In the genomic region with DNA sequence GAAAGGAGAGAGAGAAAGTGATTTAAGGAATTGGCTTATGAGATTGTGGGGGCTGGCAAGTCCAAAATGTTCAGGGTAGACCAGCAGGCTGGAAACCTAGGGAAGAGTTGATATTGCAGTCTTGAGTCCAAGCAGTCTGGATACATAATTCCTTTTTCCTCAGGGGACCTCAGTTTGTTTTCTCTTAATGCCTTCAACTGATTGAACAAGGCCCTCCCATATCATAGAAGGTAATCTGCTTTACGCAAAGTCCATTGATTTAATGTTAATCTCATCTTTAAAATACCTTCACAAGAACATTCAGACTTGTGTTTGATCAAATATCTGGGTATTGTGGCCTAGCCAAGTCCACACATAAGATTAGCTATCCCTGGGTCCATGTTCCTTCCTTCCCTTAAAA, we compare ENCODE assay signal across 29 cellular contexts.
"Had no signal": no experiment of that assay in that cellular context is flagged by ENCODE, and none has a peak within 500 bp of the region (broad histone marks: within the 10 kb centered on the region; RNA-seq: fewer than 3 reads in every experiment).

No MANE protein-coding gene starts in this region.

- H3K4me3 Mint-ChIP-seq: dendritic cell treated with granulocyte-macrophage colony-stimulating factor and Interleukin-4, amounts not matched to agents 40 ng/mL and 50 ng/mL, for 4 days; effector memory CD8-positive, alpha-beta T cell; endodermal cell had no signal

- H3K9me3 Mint-ChIP-seq: dendritic cell treated with granulocyte-macrophage colony-stimulating factor and Interleukin-4, amounts not matched to agents 40 ng/mL and 50 ng/mL, for 4 days had no signal

- FAIRE-seq: colon, endometrium, endothelial cell of umbilical vein, frontal cortex had no signal

- H3K36me3 ChIP-seq: colonic mucosa, esophagus muscularis mucosa, esophagus squamous epithelium, gastrocnemius medialis, gastroesophageal sphincter, heart left ventricle, heart right ventricle had no signal

- H3K4me1 ChIP-seq: colonic mucosa, esophagus squamous epithelium, foreskin keratinocyte had no signal

- DNase-seq: colonic mucosa; cortex of kidney; dermis blood vessel endothelial cell; dorsolateral prefrontal cortex; effector CD4-positive, alpha-beta T cell; effector CD8-positive, alpha-beta T cell; effector memory CD4-positive, alpha-beta T cell; effector memory CD8-positive, alpha-beta T cell; endodermal cell; erythroblast; esophagus squamous epithelium; foreskin fibroblast; foreskin keratinocyte; foreskin melanocyte; gastrocnemius medialis; glutamatergic neuron; head of caudate nucleus; heart left ventricle; heart right ventricle had no signal

- H3K27ac ChIP-seq: colonic mucosa, coronary artery, dorsolateral prefrontal cortex, epithelial cell of prostate, esophagus muscularis mucosa, esophagus squamous epithelium, foreskin keratinocyte, gastrocnemius medialis, gastroesophageal sphincter, heart left ventricle, heart right ventricle had no signal

- H3K9me3 ChIP-seq: colonic mucosa, esophagus muscularis mucosa, esophagus squamous epithelium, gastrocnemius medialis, gastroesophageal sphincter had no signal

- H3K4me3 ChIP-seq: colonic mucosa, coronary artery, dorsolateral prefrontal cortex, esophagus muscularis mucosa, esophagus squamous epithelium, gastrocnemius medialis, gastroesophageal sphincter, heart left ventricle, heart right ventricle had no signal

- ATAC-seq: effector memory CD8-positive, alpha-beta T cell; esophagus mucosa; foreskin keratinocyte; gastroesophageal sphincter; heart left ventricle; heart right ventricle had no signal

- H3K27ac Mint-ChIP-seq: dendritic cell treated with granulocyte-macrophage colony-stimulating factor and Interleukin-4, amounts not matched to agents 40 ng/mL and 50 ng/mL, for 4 days; effector memory CD8-positive, alpha-beta T cell; endodermal cell had no signal

- H3K27me3 ChIP-seq: colonic mucosa, foreskin keratinocyte, gastrocnemius medialis, gastroesophageal sphincter, heart left ventricle, heart right ventricle had no signal
